ENCODE assay signal across 23 cellular contexts in the genomic region with DNA sequence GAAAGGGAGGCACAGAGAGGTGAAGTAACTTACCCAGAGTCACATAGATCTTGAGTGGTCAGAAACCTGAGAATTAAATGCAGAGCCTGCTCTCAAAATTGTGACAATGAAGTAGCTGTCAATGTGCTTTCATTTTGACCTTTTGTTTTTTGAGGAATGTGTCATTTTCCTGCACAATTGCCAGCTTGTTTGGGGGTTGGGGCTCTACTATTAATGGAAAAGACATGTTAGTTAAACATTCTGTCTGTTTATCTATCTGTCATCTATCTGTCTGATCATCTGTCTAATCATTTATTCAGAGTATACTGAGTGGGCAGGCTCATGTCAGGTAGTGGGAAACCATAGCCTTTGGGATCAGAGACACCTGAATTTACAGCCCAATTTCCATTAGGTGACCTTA.
"Had no signal": no experiment of that assay in that cellular context is flagged by ENCODE, and none has a peak within 500 bp of the region (broad histone marks: within the 10 kb centered on the region; RNA-seq: fewer than 3 reads in every experiment).

No MANE protein-coding gene starts in this region.

- H3K27me3 ChIP-seq: colonic mucosa, dorsolateral prefrontal cortex, esophagus squamous epithelium, gastrocnemius medialis, left lung had no signal

- DNase-seq: colonic mucosa; cortex of kidney; dorsolateral prefrontal cortex; effector CD4-positive, alpha-beta T cell; effector memory CD4-positive, alpha-beta T cell; erythroblast; esophagus squamous epithelium; foreskin fibroblast; foreskin melanocyte; gastrocnemius medialis; glutamatergic neuron; head of caudate nucleus; heart right ventricle; hippocampal formation; left cardiac atrium; left lung; left ventricle myocardium superior; lower lobe of right lung; mammary epithelial cell; mesendoderm; midbrain; naive thymus-derived CD4-positive, alpha-beta T cell had no signal

- H3K27ac ChIP-seq: colonic mucosa, dorsolateral prefrontal cortex, epithelial cell of prostate, esophagus squamous epithelium, gastrocnemius medialis, heart right ventricle, left lung, lower lobe of right lung had no signal

- H3K9me3 ChIP-seq: colonic mucosa, gastrocnemius medialis, lower lobe of right lung had no signal

- H3K4me1 ChIP-seq: colonic mucosa, esophagus squamous epithelium, gastrocnemius medialis, left lung, lower lobe of right lung had no signal

- H3K36me3 ChIP-seq: colonic mucosa, esophagus squamous epithelium, gastrocnemius medialis, heart right ventricle, left lung, lower lobe of right lung had no signal

- H3K4me3 ChIP-seq: colonic mucosa, dorsolateral prefrontal cortex, esophagus squamous epithelium, gastrocnemius medialis, heart right ventricle, left lung, lower lobe of right lung had no signal
